8 cellular contexts compared by ENCODE assay signal in genomic region chr7:39732837-39733804, GRCh38.
DNase-seq lines count a peak whose midpoint lies in the region; ATAC-seq and TF ChIP-seq lines count a peak whose summit lies in the region.

No MANE protein-coding gene starts in this region.

- H3K27ac ChIP-seq in caudate nucleus (ENCODE audit: low read depth, low read length) (peak overlapping the region; percentile 53), spleen (peak overlapping the region; percentile 52 to 89 (median 80))

- H3K4me3 ChIP-seq in spleen: peak overlapping the region; percentile 45 to 75 (median 56)

- ATAC-seq in HG03175 (IDR thresholded peaks at IDR 0.05; ENCODE audit: unreplicated experiment) (peak; percentile 94), activated B cell treated with CpG ODN at 0.5 μM for 24 hours (ENCODE audit: low read depth) (peak; percentile 89)

- H3K9me3 ChIP-seq in spleen: no peaks in the 10 kb centered on the region

- peaks cover 12% of the 10 kb centered on the region for H3K36me3 Mint-ChIP-seq in activated B cell treated with CpG ODN at 0.5 μM for 24 hours (ENCODE audit: low read depth)

- 2 to 4% (median 3%) methylated on average over 30 to 52 of the region's 52 CpGs for WGBS in spleen, 5 donors

- CTCF ChIA-PET in activated B cell treated with CpG ODN at 0.5 μM for 24 hours (lab: Charles Lee): interaction anchor here (1.1 to 6.1 kb wide), 2 partner anchors 13 to 153 kb away, joined by 4 to 53 read pairs; no protein-coding TSS in a partner anchor

- peak overlapping the region; percentile 94 for H3K27ac Mint-ChIP-seq in activated B cell treated with CpG ODN at 0.5 μM for 24 hours

- no peaks in the 10 kb centered on the region for H3K27me3 ChIP-seq in spleen (replicated peaks in 1 of 7)

- peak overlapping the region; percentile 89 for H3K4me3 Mint-ChIP-seq in activated B cell treated with CpG ODN at 0.5 μM for 24 hours

- POLR2A ChIA-PET in activated B cell treated with CpG ODN at 0.5 μM for 24 hours (lab: Charles Lee): interaction anchor here (0.5 to 4.4 kb wide), 11 partner anchors 11 to 824 kb away, joined by 3 to 80 read pairs (median 8); partner anchors contain the start of genes CDK13, MPLKIP, RALA and SUGCT

- DNase-seq in AG08395 (ENCODE audit: low spot score): peak; percentile 97
- DNase-seq in NCI-H2227 treated with DMSO at 0.1 percent for 48 hours (lab: John Stamatoyannopoulos, UW): peak; percentile 90
- peak; percentile 95 for DNase-seq in activated B cell treated with CpG ODN at 0.5 μM for 24 hours
- DNase-seq in caudate nucleus (lab: John Stamatoyannopoulos, UW): peak; percentile 70 to 98 (median 92)
- DNase-seq in inferior parietal cortex (ENCODE audit: extremely low spot score): peak; percentile 93
- DNase-seq in spleen: peak; percentile 97

- H3K36me3 ChIP-seq in spleen: no peaks in the 10 kb centered on the region

- TF ChIP-seq POLR2A in GM18951 (IDR thresholded peaks at IDR 0.05; ENCODE audit: extremely low read depth, insufficient read depth, insufficient read length) (peak; percentile 94), spleen (IDR thresholded peaks at IDR 0.05) (no peak)

- no peaks in the 10 kb centered on the region for H3K9me3 Mint-ChIP-seq in activated B cell treated with CpG ODN at 0.5 μM for 24 hours

- peaks cover 11 to 46% (median 38%) of the 10 kb centered on the region in 6 donors for H3K4me1 ChIP-seq in spleen

- TF ChIP-seq CTCF in activated B cell treated with CpG ODN at 0.5 μM for 24 hours (IDR thresholded peaks at IDR 0.05) (no peak), spleen (IDR thresholded peaks at IDR 0.05 in 8 of 11, conservative IDR thresholded peaks at IDR 0.05 in 3 of 11) (peak in 1 of 11 experiments; percentile 20)

- intact Hi-C loops in activated B cell treated with CpG ODN at 0.5 μM for 24 hours (cut with micrococcal nuclease) (loop anchor here (1.0 to 10.0 kb wide), 8 partner anchors 13 to 1558 kb away; partner anchors contain the start of genes MPLKIP, RALA, STARD3NL and VPS41), spleen (cut with DNase I; ENCODE audit: low total_unique reads) (no loop called here)

- H3K27me3 Mint-ChIP-seq in activated B cell treated with CpG ODN at 0.5 μM for 24 hours: no peaks in the 10 kb centered on the region

- in situ Hi-C loops in GM18951 (cut with MboI; ENCODE audit: low sequenced_read_pairs, unreplicated experiment): no loop called here

- H3K4me1 Mint-ChIP-seq in activated B cell treated with CpG ODN at 0.5 μM for 24 hours: peaks cover 52% of the 10 kb centered on the region

Comparison
In these comparisons a context has a peak if more than half of its experiments do, and no peak if none do; other contexts are left out.
1. Peak in every context shown above with its lines: DNase-seq, ATAC-seq, H3K4me3 ChIP-seq and H3K27ac ChIP-seq.